ENCODE assay signal across 8 cellular contexts in genomic region chr5:142587354-142587965, GRCh38.
DNase-seq lines count a peak whose midpoint lies in the region; ATAC-seq and TF ChIP-seq lines count a peak whose summit lies in the region.

No MANE protein-coding gene starts in this region.

- no peaks in the 10 kb centered on the region for H3K9me2 ChIP-seq in DOHH2 (replicated peaks; ENCODE audit: control insufficient read depth, low read length)

- H3K36me3 ChIP-seq in A673 (ENCODE audit: insufficient read depth, low read length, poor library complexity, severe bottlenecking): no peaks in the 10 kb centered on the region
- H3K36me3 ChIP-seq in DOHH2 (ENCODE audit: control insufficient read depth, low read length): no peaks in the 10 kb centered on the region

- ATAC-seq in GM19351 (IDR thresholded peaks at IDR 0.05; ENCODE audit: unreplicated experiment) (no peak), GM19324 (IDR thresholded peaks at IDR 0.05; ENCODE audit: low FRiP score, unreplicated experiment) (no peak), left colon (no peak)

- H3F3A ChIP-seq in DOHH2 (ENCODE audit: control insufficient read depth, insufficient read depth): no peaks in the 10 kb centered on the region

- H4K20me1 ChIP-seq in DOHH2 (ENCODE audit: control insufficient read depth, insufficient read depth, low read depth, low read length): no peaks in the 10 kb centered on the region

- peak; percentile 81 for TF ChIP-seq CTCF in A673 (conservative IDR thresholded peaks at IDR 0.05; ENCODE audit: low read depth, low read length)
- peak; percentile 74 for TF ChIP-seq CTCF in DOHH2 (IDR thresholded peaks at IDR 0.05; ENCODE audit: low read depth, low read length, poor library complexity, severe bottlenecking)
- TF ChIP-seq CTCF in coronary artery (IDR thresholded peaks at IDR 0.05): peak; percentile 22
- peak; percentile 59 for TF ChIP-seq CTCF in progenitor cell of endocrine pancreas (IDR thresholded peaks at IDR 0.05; ENCODE audit: unreplicated experiment)

- H3K4me3 ChIP-seq in A673 (ENCODE audit: low read depth, low read length, poor library complexity, severe bottlenecking) (no peak overlapping the region), DOHH2 (ENCODE audit: low read length) (no peak overlapping the region), coronary artery (no peak overlapping the region)

- H3K4me1 ChIP-seq in A673 (ENCODE audit: insufficient read depth, low read length, poor library complexity, severe bottlenecking) (peaks cover 11% of the 10 kb centered on the region), DOHH2 (ENCODE audit: control insufficient read depth, low read length) (no peaks in the 10 kb centered on the region)

- H3K9me3 Mint-ChIP-seq in progenitor cell of endocrine pancreas (ENCODE audit: low read depth): no peaks in the 10 kb centered on the region

- BruUV-seq in A673 (replicated peaks; lab: Mats Ljungman, UMichigan): no TSS peak

- H3K4me3 Mint-ChIP-seq in progenitor cell of endocrine pancreas (ENCODE audit: low read depth): no peak overlapping the region

- no peaks in the 10 kb centered on the region for H3K4me1 Mint-ChIP-seq in progenitor cell of endocrine pancreas (ENCODE audit: low read depth)

- H3K27me3 Mint-ChIP-seq in progenitor cell of endocrine pancreas: no peaks in the 10 kb centered on the region

- H3K27me3 ChIP-seq in A673 (replicated peaks; ENCODE audit: insufficient read depth, low read depth, low read length, poor library complexity): no peaks in the 10 kb centered on the region
- H3K27me3 ChIP-seq in DOHH2 (ENCODE audit: control insufficient read depth, low read length): peaks cover 24% of the 10 kb centered on the region

- POLR2A ChIA-PET in A673 (lab: Charles Lee; ENCODE audit: low non-redundant PET): no interaction called here

- H3K27ac Mint-ChIP-seq in progenitor cell of endocrine pancreas: no peak overlapping the region

- H3K9me3 ChIP-seq in A673 (ENCODE audit: low read depth, low read length, poor library complexity, severe bottlenecking) (no peaks in the 10 kb centered on the region), DOHH2 (ENCODE audit: control insufficient read depth, insufficient read depth, low read length) (no peaks in the 10 kb centered on the region)

- CTCF ChIA-PET in A673 (lab: Charles Lee): interaction anchor here (0.5 to 1.3 kb wide), 6 partner anchors 68 to 747 kb away, joined by 3 to 5 read pairs (median 4); no protein-coding TSS in a partner anchor

- H3K36me3 Mint-ChIP-seq in progenitor cell of endocrine pancreas (ENCODE audit: insufficient read depth): no peaks in the 10 kb centered on the region

- H3K27ac ChIP-seq in A673 (ENCODE audit: low read depth, low read length, poor library complexity, severe bottlenecking) (no peak overlapping the region), DOHH2 (ENCODE audit: low read depth, low read length) (no peak overlapping the region), coronary artery (no peak overlapping the region)

- DNase-seq in A673 (ENCODE audit: low spot score): peak; percentile 74
- peak; percentile 16 for DNase-seq in NCI-H748 treated with DMSO at 0.1 percent for 48 hours (lab: John Stamatoyannopoulos, UW)
- no peak for DNase-seq in coronary artery (ENCODE audit: low spot score)
- no peak for DNase-seq in progenitor cell of endocrine pancreas (ENCODE audit: low spot score, unreplicated experiment)
- DNase-seq in left colon: no peak

- intact Hi-C loops in A673 (cut with micrococcal nuclease; ENCODE audit: unreplicated experiment) (no loop called here), left colon (cut with DNase I, micrococcal nuclease) (no loop called here)

- H3K4me2 ChIP-seq in DOHH2 (ENCODE audit: low read length): no peak overlapping the region

- no peaks in the 10 kb centered on the region for H3K79me2 ChIP-seq in DOHH2 (ENCODE audit: control insufficient read depth, low read length)

Comparison
In these comparisons a context has a peak if more than half of its experiments do, and no peak if none do; other contexts are left out.
1. DNase-seq: peak in A673 (single experiment) and NCI-H748 treated with DMSO at 0.1 percent for 48 hours (single experiment); none in coronary artery (single experiment), progenitor cell of endocrine pancreas (single experiment) and left colon (0 of 2).
2. CTCF ChIP-seq: peak in every context shown above with its lines; median percentile 81 in A673; 74 in DOHH2; 59 in progenitor cell of endocrine pancreas; 22 in coronary artery.